Comparison of ENCODE assay signal across 10 cellular contexts in the genomic region with DNA sequence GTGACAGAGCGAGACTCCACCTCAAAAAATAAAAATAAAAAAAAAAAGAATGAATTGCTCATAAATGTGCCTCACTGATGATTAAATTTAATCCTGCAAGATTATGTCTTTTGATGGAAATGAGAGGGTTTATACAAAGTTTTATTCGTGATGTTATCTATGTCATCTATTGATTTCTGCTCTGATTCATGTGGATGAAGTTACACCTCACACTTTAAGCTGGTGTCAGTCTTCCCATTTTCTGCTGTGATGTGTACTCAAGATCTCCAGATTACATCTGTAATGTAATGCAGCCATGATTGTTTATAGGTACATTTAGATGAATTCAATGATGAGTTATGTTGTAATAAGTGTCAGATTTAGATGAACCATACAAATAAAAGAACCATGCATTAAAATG. TPM values are rescaled to one million over a fixed set of nuclear protein-coding genes. Genes with fewer than 3 reads are reported as not detected.
"Had no signal": no experiment of that assay in that cellular context is flagged by ENCODE, and none has a peak within 500 bp of the region (broad histone marks: within the 10 kb centered on the region; RNA-seq: fewer than 3 reads in every experiment).

No MANE protein-coding gene starts in this region.

- ATAC-seq: GM23338, HCT116 had no signal

- H3K4me2 ChIP-seq: GM23338 had no signal

- H3K36me3 ChIP-seq: HAP-1 had no signal

- DNase-seq: GM23248, GOT3, H7, H9, HCEC 1CT, HFFc6 had no signal

- H3K27ac ChIP-seq: GM23248 had no signal

- H3K9ac ChIP-seq: GM23248 had no signal

- H2AFZ ChIP-seq: GM23248, GM23338 had no signal

- H3K4me3 ChIP-seq: GM23248, GM23338, HAP-1 had no signal

- H3K9me3 ChIP-seq: HAP-1 had no signal

RNA-seq across cellular contexts. Expression of a gene that starts 34.2 kb away (rescaled TPM):
- total RNA-seq: GM23248, GM23338, H4, H9, HFFc6 had no signal
